ENCODE assay signal across 21 cellular contexts in the genomic region with DNA sequence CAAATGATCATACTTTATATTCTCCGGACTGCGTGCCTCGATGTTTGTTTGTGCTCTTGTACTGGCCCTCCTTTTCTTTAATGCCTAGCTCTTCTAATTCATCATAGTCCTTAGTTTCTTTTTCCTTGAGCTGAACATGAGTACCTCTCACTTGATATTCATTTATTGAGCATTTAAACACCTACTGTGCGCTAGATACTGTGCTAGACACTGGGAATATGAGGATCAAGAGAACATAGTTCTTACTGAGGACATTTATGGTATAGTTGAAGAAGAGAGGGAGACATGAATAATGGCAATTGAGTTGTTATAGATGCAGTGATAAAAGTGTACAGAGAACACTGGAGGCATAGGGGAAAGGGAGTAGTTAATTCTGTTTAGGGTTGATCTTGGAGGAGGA. TPM values are rescaled to one million over a fixed set of nuclear protein-coding genes. Genes with fewer than 3 reads are reported as not detected.
A peak's percentile ranks its signal among the peaks of the same experiment; 100 is the strongest.
DNase-seq lines count a peak whose midpoint lies in the region; ATAC-seq and TF ChIP-seq lines count a peak whose summit lies in the region.
"Had no signal": no experiment of that assay in that cellular context is flagged by ENCODE, and none has a peak within 500 bp of the region (broad histone marks: within the 10 kb centered on the region; RNA-seq: fewer than 3 reads in every experiment).

No MANE protein-coding gene starts in this region.

- no peak for TF ChIP-seq CTCF in progenitor cell of endocrine pancreas (IDR thresholded peaks at IDR 0.05; ENCODE audit: unreplicated experiment)

- no peaks in the 10 kb centered on the region for H3K9me3 Mint-ChIP-seq in activated naive CD8-positive, alpha-beta T cell treated with anti-CD3 and anti-CD28 coated beads, Interleukin-2, amount 10 ng/mL, durations not matched to agents 7 days and 5 days
- H3K9me3 Mint-ChIP-seq in activated naive CD8-positive, alpha-beta T cell treated with anti-CD3 and anti-CD28 coated beads for 36 hours: no peaks in the 10 kb centered on the region
- H3K9me3 Mint-ChIP-seq in memory B cell: no peaks in the 10 kb centered on the region
- no peaks in the 10 kb centered on the region for H3K9me3 Mint-ChIP-seq in progenitor cell of endocrine pancreas (ENCODE audit: low read depth)
- H3K9me3 Mint-ChIP-seq in activated CD4-positive, alpha-beta T cell treated with anti-CD3 and anti-CD28 coated beads for 36 hours (ENCODE audit: low read depth): no peaks in the 10 kb centered on the region
- H3K9me3 Mint-ChIP-seq: CD14-positive monocyte; CD4-positive, alpha-beta T cell; CD8-positive, alpha-beta memory T cell had no signal

- H3K9me3 ChIP-seq in T-helper 17 cell (ENCODE audit: control insufficient read depth, low read length, poor library complexity, severe bottlenecking): no peaks in the 10 kb centered on the region
- H3K9me3 ChIP-seq: A549, BE2C had no signal

- H3K27ac Mint-ChIP-seq in activated naive CD8-positive, alpha-beta T cell treated with anti-CD3 and anti-CD28 coated beads, Interleukin-2, amount 10 ng/mL, durations not matched to agents 7 days and 5 days: peak overlapping the region; percentile 40
- no peak overlapping the region for H3K27ac Mint-ChIP-seq in activated naive CD8-positive, alpha-beta T cell treated with anti-CD3 and anti-CD28 coated beads for 36 hours
- H3K27ac Mint-ChIP-seq in T-helper 17 cell (peak overlapping the region; percentile 21), memory B cell (peak overlapping the region; percentile 10), progenitor cell of endocrine pancreas (peak overlapping the region; percentile 9)
- no peak overlapping the region for H3K27ac Mint-ChIP-seq in activated CD4-positive, alpha-beta T cell treated with anti-CD3 and anti-CD28 coated beads for 36 hours
- H3K27ac Mint-ChIP-seq: CD4-positive, alpha-beta T cell had no signal

- POLR2A ChIA-PET in activated naive CD8-positive, alpha-beta T cell treated with anti-CD3 and anti-CD28 coated beads, Interleukin-2, amount 10 ng/mL, durations not matched to agents 7 days and 5 days (lab: Charles Lee): no interaction called here
- POLR2A ChIA-PET in activated CD4-positive, alpha-beta T cell treated with anti-CD3 and anti-CD28 coated beads for 36 hours (lab: Charles Lee): no interaction called here

- H3K36me3 Mint-ChIP-seq in activated naive CD8-positive, alpha-beta T cell treated with anti-CD3 and anti-CD28 coated beads, Interleukin-2, amount 10 ng/mL, durations not matched to agents 7 days and 5 days: peaks cover 41% of the 10 kb centered on the region
- H3K36me3 Mint-ChIP-seq in activated naive CD8-positive, alpha-beta T cell treated with anti-CD3 and anti-CD28 coated beads for 36 hours: peaks cover 22% of the 10 kb centered on the region
- H3K36me3 Mint-ChIP-seq in T-helper 17 cell (ENCODE audit: low read depth) (peaks cover 11% of the 10 kb centered on the region), memory B cell (peaks cover 28% of the 10 kb centered on the region), progenitor cell of endocrine pancreas (ENCODE audit: insufficient read depth) (peaks cover 4% of the 10 kb centered on the region)
- peaks cover 22% of the 10 kb centered on the region for H3K36me3 Mint-ChIP-seq in activated CD4-positive, alpha-beta T cell treated with anti-CD3 and anti-CD28 coated beads for 36 hours (ENCODE audit: low read depth)

- ATAC-seq in activated naive CD8-positive, alpha-beta T cell treated with anti-CD3 and anti-CD28 coated beads, Interleukin-2, amount 10 ng/mL, durations not matched to agents 7 days and 5 days (ENCODE audit: low read depth): no peak
- no peak for ATAC-seq in T-helper 17 cell
- no peak for ATAC-seq in memory B cell (ENCODE audit: low read depth)
- no peak for ATAC-seq in activated CD4-positive, alpha-beta T cell treated with anti-CD3 and anti-CD28 coated beads for 36 hours
- ATAC-seq in HG03280 (IDR thresholded peaks at IDR 0.05; ENCODE audit: unreplicated experiment): no peak
- ATAC-seq in HG03342 (IDR thresholded peaks at IDR 0.05; ENCODE audit: unreplicated experiment): no peak
- ATAC-seq: A549 had no signal

- H3K27me3 Mint-ChIP-seq in activated naive CD8-positive, alpha-beta T cell treated with anti-CD3 and anti-CD28 coated beads, Interleukin-2, amount 10 ng/mL, durations not matched to agents 7 days and 5 days: no peaks in the 10 kb centered on the region
- no peaks in the 10 kb centered on the region for H3K27me3 Mint-ChIP-seq in activated naive CD8-positive, alpha-beta T cell treated with anti-CD3 and anti-CD28 coated beads for 36 hours
- H3K27me3 Mint-ChIP-seq in T-helper 17 cell (no peaks in the 10 kb centered on the region), memory B cell (no peaks in the 10 kb centered on the region), progenitor cell of endocrine pancreas (no peaks in the 10 kb centered on the region)
- no peaks in the 10 kb centered on the region for H3K27me3 Mint-ChIP-seq in activated CD4-positive, alpha-beta T cell treated with anti-CD3 and anti-CD28 coated beads for 36 hours
- H3K27me3 Mint-ChIP-seq: CD4-positive, alpha-beta T cell; CD8-positive, alpha-beta memory T cell had no signal

- no peak overlapping the region for H3K4me3 Mint-ChIP-seq in activated naive CD8-positive, alpha-beta T cell treated with anti-CD3 and anti-CD28 coated beads, Interleukin-2, amount 10 ng/mL, durations not matched to agents 7 days and 5 days
- no peak overlapping the region for H3K4me3 Mint-ChIP-seq in activated naive CD8-positive, alpha-beta T cell treated with anti-CD3 and anti-CD28 coated beads for 36 hours
- H3K4me3 Mint-ChIP-seq in T-helper 17 cell (no peak overlapping the region), memory B cell (no peak overlapping the region), progenitor cell of endocrine pancreas (ENCODE audit: low read depth) (no peak overlapping the region)
- no peak overlapping the region for H3K4me3 Mint-ChIP-seq in activated CD4-positive, alpha-beta T cell treated with anti-CD3 and anti-CD28 coated beads for 36 hours
- H3K4me3 Mint-ChIP-seq: CD14-positive monocyte; CD4-positive, alpha-beta T cell; CD8-positive, alpha-beta memory T cell had no signal

- peaks cover 11% of the 10 kb centered on the region for H3K4me1 Mint-ChIP-seq in activated naive CD8-positive, alpha-beta T cell treated with anti-CD3 and anti-CD28 coated beads, Interleukin-2, amount 10 ng/mL, durations not matched to agents 7 days and 5 days
- H3K4me1 Mint-ChIP-seq in activated naive CD8-positive, alpha-beta T cell treated with anti-CD3 and anti-CD28 coated beads for 36 hours: peaks cover 17% of the 10 kb centered on the region
- H3K4me1 Mint-ChIP-seq in T-helper 17 cell: peaks cover 14% of the 10 kb centered on the region
- peaks cover 10% of the 10 kb centered on the region for H3K4me1 Mint-ChIP-seq in memory B cell
- H3K4me1 Mint-ChIP-seq in progenitor cell of endocrine pancreas (ENCODE audit: low read depth): peaks cover 14% of the 10 kb centered on the region
- peaks cover 11% of the 10 kb centered on the region for H3K4me1 Mint-ChIP-seq in activated CD4-positive, alpha-beta T cell treated with anti-CD3 and anti-CD28 coated beads for 36 hours

- DNase-seq in activated naive CD8-positive, alpha-beta T cell treated with anti-CD3 and anti-CD28 coated beads, Interleukin-2, amount 10 ng/mL, durations not matched to agents 7 days and 5 days: no peak
- DNase-seq in activated naive CD8-positive, alpha-beta T cell treated with anti-CD3 and anti-CD28 coated beads for 36 hours: no peak
- no peak for DNase-seq in T-helper 17 cell
- DNase-seq in memory B cell (ENCODE audit: low spot score in 2 of 2): no peak
- no peak for DNase-seq in progenitor cell of endocrine pancreas (ENCODE audit: low spot score, unreplicated experiment)
- no peak for DNase-seq in activated CD4-positive, alpha-beta T cell treated with anti-CD3 and anti-CD28 coated beads for 36 hours
- DNase-seq: 8988T; ACHN; AML-193; BE2C; CD4-positive, alpha-beta T cell; CD8-positive, alpha-beta memory T cell; DMS 273 treated with DMSO at 0.1 percent for 48 hours; DMS79 treated with DMSO at 0.1 percent for 48 hours; GF-D8; H7; HCEC 1CT had no signal

- CTCF ChIA-PET in activated CD4-positive, alpha-beta T cell treated with anti-CD3 and anti-CD28 coated beads for 36 hours (lab: Charles Lee): no interaction called here

- intact Hi-C loops in activated CD4-positive, alpha-beta T cell treated with anti-CD3 and anti-CD28 coated beads for 36 hours (cut with DNase I, micrococcal nuclease): no loop called here

RNA-seq across cellular contexts. Expression of a gene that starts 22.0 kb away (rescaled TPM):
- 10 to 100 TPM; 42.5 to 44.5 TPM for total RNA-seq in activated naive CD8-positive, alpha-beta T cell treated with anti-CD3 and anti-CD28 coated beads, Interleukin-2, amount 10 ng/mL, durations not matched to agents 7 days and 5 days
- 10 to 100 TPM; 18.9 to 21.8 TPM for total RNA-seq in activated naive CD8-positive, alpha-beta T cell treated with anti-CD3 and anti-CD28 coated beads for 36 hours
- total RNA-seq in T-helper 17 cell: 10 to 100 TPM; 86.9 to 95.8 TPM
- 57.1 and 58.0 TPM in 2 replicates for total RNA-seq in progenitor cell of endocrine pancreas
- 10 to 100 TPM; 22.1 to 23.8 TPM for total RNA-seq in activated CD4-positive, alpha-beta T cell treated with anti-CD3 and anti-CD28 coated beads for 36 hours

Comparison
In these comparisons a context has a peak if more than half of its experiments do, and no peak if none do; other contexts are left out.
1. H3K27ac Mint-ChIP-seq: peak in activated naive CD8-positive, alpha-beta T cell treated with anti-CD3 and anti-CD28 coated beads, Interleukin-2, amount 10 ng/mL, durations not matched to agents 7 days and 5 days (single experiment), T-helper 17 cell (single experiment), memory B cell (single experiment) and progenitor cell of endocrine pancreas (single experiment); none in activated naive CD8-positive, alpha-beta T cell treated with anti-CD3 and anti-CD28 coated beads for 36 hours (single experiment) and activated CD4-positive, alpha-beta T cell treated with anti-CD3 and anti-CD28 coated beads for 36 hours (single experiment).